16 cellular contexts compared by ENCODE assay signal in genomic region chr2:159760321-159760720, GRCh38.
"Had no signal": no experiment of that assay in that cellular context is flagged by ENCODE, and none has a peak within 500 bp of the region (broad histone marks: within the 10 kb centered on the region; RNA-seq: fewer than 3 reads in every experiment).

No MANE protein-coding gene starts in this region.

- H3K4me1 ChIP-seq: prostate gland had no signal

- H3K4me1 Mint-ChIP-seq: activated T-helper 17 cell treated with anti-CD3 and anti-CD28 coated beads, Interleukin-2, amount 50 U/mL, for 72 hours; mesothelial cell of epicardium had no signal

- H3K27ac ChIP-seq: brain microvascular endothelial cell, esophagus squamous epithelium, prostate gland, stomach, WERI-Rb-1 had no signal

- ATAC-seq: activated CD4-positive, alpha-beta T cell treated with anti-CD3 and anti-CD28 coated beads for 36 hours; activated CD8-positive, alpha-beta T cell treated with anti-CD3 and anti-CD28 coated beads for 36 hours; activated T-helper 17 cell treated with anti-CD3 and anti-CD28 coated beads, Interleukin-2, amount 50 U/mL, for 72 hours; T-cell had no signal

- H3K4me3 Mint-ChIP-seq: activated CD4-positive, alpha-beta T cell treated with anti-CD3 and anti-CD28 coated beads for 36 hours; activated CD8-positive, alpha-beta T cell treated with anti-CD3 and anti-CD28 coated beads for 36 hours; activated T-helper 17 cell treated with anti-CD3 and anti-CD28 coated beads, Interleukin-2, amount 50 U/mL, for 72 hours; mesothelial cell of epicardium; T-cell had no signal

- H3K27me3 Mint-ChIP-seq: activated CD4-positive, alpha-beta T cell treated with anti-CD3 and anti-CD28 coated beads for 36 hours; activated CD8-positive, alpha-beta T cell treated with anti-CD3 and anti-CD28 coated beads for 36 hours; activated T-helper 17 cell treated with anti-CD3 and anti-CD28 coated beads, Interleukin-2, amount 50 U/mL, for 72 hours; T-cell had no signal

- DNase-seq: activated CD4-positive, alpha-beta T cell treated with anti-CD3 and anti-CD28 coated beads for 36 hours; activated CD8-positive, alpha-beta memory T cell treated with anti-CD3 and anti-CD28 coated beads, Interleukin-2, amount 50 U/mL, for 4 hours; activated CD8-positive, alpha-beta T cell treated with anti-CD3 and anti-CD28 coated beads for 36 hours; activated naive CD4-positive, alpha-beta T cell treated with anti-CD3 and anti-CD28 coated beads, Interleukin-2, amount 50 U/mL, for 16 hours; brain microvascular endothelial cell; dorsolateral prefrontal cortex; esophagus squamous epithelium; hypothalamus; nucleus accumbens; stimulated activated CD4-positive, alpha-beta T cell treated with anti-CD3 and anti-CD28 coated beads, Interleukin-4, amount 100 ng/mL, for 1 hour; stomach; T-cell; WERI-Rb-1 had no signal

- H3K4me3 ChIP-seq: dorsolateral prefrontal cortex, esophagus squamous epithelium, prostate gland, stomach had no signal

- H3K9me3 Mint-ChIP-seq: activated CD8-positive, alpha-beta T cell treated with anti-CD3 and anti-CD28 coated beads for 36 hours; activated T-helper 17 cell treated with anti-CD3 and anti-CD28 coated beads, Interleukin-2, amount 50 U/mL, for 72 hours; mesothelial cell of epicardium; T-cell had no signal

- H3K9me3 ChIP-seq: esophagus squamous epithelium, prostate gland, stomach had no signal

- H3K27ac Mint-ChIP-seq: activated CD4-positive, alpha-beta T cell treated with anti-CD3 and anti-CD28 coated beads for 36 hours; activated CD8-positive, alpha-beta T cell treated with anti-CD3 and anti-CD28 coated beads for 36 hours; activated T-helper 17 cell treated with anti-CD3 and anti-CD28 coated beads, Interleukin-2, amount 50 U/mL, for 72 hours; mesothelial cell of epicardium had no signal

- H3K27me3 ChIP-seq: brain microvascular endothelial cell, dorsolateral prefrontal cortex, esophagus squamous epithelium, stomach had no signal
